In the genomic region with DNA sequence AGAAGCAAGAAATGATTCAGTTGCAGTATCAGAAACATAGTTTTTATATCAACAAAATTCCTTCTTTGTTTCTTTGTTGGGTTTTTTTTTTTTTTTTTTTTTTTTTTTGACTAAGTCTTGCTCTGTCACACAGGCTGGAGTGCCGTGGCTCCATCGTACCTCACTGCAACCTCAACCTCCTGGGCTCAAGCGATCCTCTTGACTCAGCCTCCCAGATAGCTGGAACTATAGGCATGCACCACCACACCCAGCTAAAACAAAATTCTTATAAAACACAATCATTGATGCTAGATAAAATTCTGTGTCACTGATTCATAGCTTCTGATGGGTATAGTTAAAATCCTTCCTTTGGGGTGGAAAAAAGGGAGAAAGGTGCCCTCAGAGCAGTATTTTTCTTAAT, we compare ENCODE assay signal across 28 cellular contexts.
"Had no signal": no experiment of that assay in that cellular context is flagged by ENCODE, and none has a peak within 500 bp of the region (broad histone marks: within the 10 kb centered on the region; RNA-seq: fewer than 3 reads in every experiment).

No MANE protein-coding gene starts in this region.

- H3K9ac ChIP-seq: neural progenitor cell, parathyroid adenoma had no signal

- H3K27me3 Mint-ChIP-seq: progenitor cell of endocrine pancreas; stimulated activated naive B cell treated with anti-CD40 and anti-IgM and Interleukin-4, amounts not matched to agents 10 μg/mL and 1 μg/mL and 100 μg/mL, for 72 hours; stimulated activated naive CD8-positive, alpha-beta T cell treated with anti-CD3 and anti-CD28 coated beads, Interleukin-15, Interleukin-2, amounts not matched to agents 100 ng/mL and 50 ng/mL, for 24 hours had no signal

- H3K27me3 ChIP-seq: neural progenitor cell, ovary, right lobe of liver, sigmoid colon, stomach, thyroid gland, tibial nerve, upper lobe of right lung, uterus had no signal

- H3K4me1 ChIP-seq: neural progenitor cell, parathyroid adenoma, right lobe of liver, sigmoid colon, stomach, thyroid gland, tibial nerve, upper lobe of right lung, uterus had no signal

- H3K79me2 ChIP-seq: parathyroid adenoma had no signal

- H2AFZ ChIP-seq: neural progenitor cell, parathyroid adenoma had no signal

- H3K9me3 Mint-ChIP-seq: natural killer cell; nephron; neural progenitor cell; stimulated activated effector memory CD8-positive, alpha-beta T cell treated with anti-CD3 and anti-CD28 coated beads, Interleukin-12 subunit alpha, Interleukin-12 subunit beta, amount 100 ng/mL, for 72 hours; stimulated activated naive CD8-positive, alpha-beta T cell treated with anti-CD3 and anti-CD28 coated beads, Interleukin-15, Interleukin-2, amounts not matched to agents 100 ng/mL and 50 ng/mL, for 24 hours; type B pancreatic cell had no signal

- H3K27ac Mint-ChIP-seq: natural killer cell; nephron; neural progenitor cell; progenitor cell of endocrine pancreas; stimulated activated effector memory CD8-positive, alpha-beta T cell treated with anti-CD3 and anti-CD28 coated beads, Interleukin-12 subunit alpha, Interleukin-12 subunit beta, amount 100 ng/mL, for 72 hours; stimulated activated naive B cell treated with anti-CD40 and anti-IgM and Interleukin-4, amounts not matched to agents 10 μg/mL and 1 μg/mL and 100 μg/mL, for 72 hours; stimulated activated naive CD8-positive, alpha-beta T cell treated with anti-CD3 and anti-CD28 coated beads, Interleukin-15, Interleukin-2, amounts not matched to agents 100 ng/mL and 50 ng/mL, for 24 hours; type B pancreatic cell had no signal

- H3K36me3 ChIP-seq: neural progenitor cell, ovary, right lobe of liver, sigmoid colon, stomach, thoracic aorta, thyroid gland, tibial nerve, upper lobe of right lung, uterus had no signal

- H3K4me2 ChIP-seq: neural progenitor cell had no signal

- H3K9me3 ChIP-seq: ovary, psoas muscle, right lobe of liver, sigmoid colon, stomach, thoracic aorta, thyroid gland, tibial nerve, upper lobe of right lung, uterus had no signal

- H3K36me3 Mint-ChIP-seq: natural killer cell; neural progenitor cell; stimulated activated effector memory CD8-positive, alpha-beta T cell treated with anti-CD3 and anti-CD28 coated beads, Interleukin-12 subunit alpha, Interleukin-12 subunit beta, amount 100 ng/mL, for 72 hours; type B pancreatic cell had no signal

- H3K27ac ChIP-seq: neural progenitor cell, ovary, parathyroid adenoma, psoas muscle, right lobe of liver, sigmoid colon, stomach, thoracic aorta, thyroid gland, tibial nerve, upper lobe of right lung, uterus had no signal

- DNase-seq: natural killer cell; occipital lobe; ovary; posterior cingulate gyrus; psoas muscle; right cardiac atrium; right lobe of liver; sigmoid colon; small intestine; stimulated activated CD4-positive, alpha-beta T cell treated with anti-CD3 and anti-CD28 coated beads, Interleukin-15, amount 100 ng/mL, for 24 hours; stimulated activated CD4-positive, alpha-beta T cell treated with anti-CD3 and anti-CD28 coated beads, Interleukin-2, amount 100 ng/mL, for 24 hours; stimulated activated CD4-positive, alpha-beta T cell treated with anti-CD3 and anti-CD28 coated beads, Interleukin-2, amount 100 ng/mL, for 48 hours; stimulated activated CD4-positive, alpha-beta T cell treated with anti-CD3 and anti-CD28 coated beads, Interleukin-4, amount 100 ng/mL, for 24 hours; stimulated activated naive B cell treated with anti-CD40 and anti-IgM and Interleukin-4, amounts not matched to agents 10 μg/mL and 1 μg/mL and 100 μg/mL, for 72 hours; stimulated activated naive CD4-positive, alpha-beta T cell treated with Interleukin-2 at 50 U/mL for 16 hours; stomach; thyroid gland; upper lobe of right lung; uterus had no signal

- H3K4me3 Mint-ChIP-seq: natural killer cell; nephron; neural progenitor cell; stimulated activated effector memory CD8-positive, alpha-beta T cell treated with anti-CD3 and anti-CD28 coated beads, Interleukin-12 subunit alpha, Interleukin-12 subunit beta, amount 100 ng/mL, for 72 hours; stimulated activated naive B cell treated with anti-CD40 and anti-IgM and Interleukin-4, amounts not matched to agents 10 μg/mL and 1 μg/mL and 100 μg/mL, for 72 hours; stimulated activated naive CD8-positive, alpha-beta T cell treated with anti-CD3 and anti-CD28 coated beads, Interleukin-15, Interleukin-2, amounts not matched to agents 100 ng/mL and 50 ng/mL, for 24 hours; type B pancreatic cell had no signal

- H3K4me3 ChIP-seq: neural progenitor cell, ovary, psoas muscle, right lobe of liver, sigmoid colon, stomach, thoracic aorta, thyroid gland, tibial nerve, upper lobe of right lung, uterus had no signal
